Comparison of ENCODE assay signal across 12 cellular contexts in the genomic region with DNA sequence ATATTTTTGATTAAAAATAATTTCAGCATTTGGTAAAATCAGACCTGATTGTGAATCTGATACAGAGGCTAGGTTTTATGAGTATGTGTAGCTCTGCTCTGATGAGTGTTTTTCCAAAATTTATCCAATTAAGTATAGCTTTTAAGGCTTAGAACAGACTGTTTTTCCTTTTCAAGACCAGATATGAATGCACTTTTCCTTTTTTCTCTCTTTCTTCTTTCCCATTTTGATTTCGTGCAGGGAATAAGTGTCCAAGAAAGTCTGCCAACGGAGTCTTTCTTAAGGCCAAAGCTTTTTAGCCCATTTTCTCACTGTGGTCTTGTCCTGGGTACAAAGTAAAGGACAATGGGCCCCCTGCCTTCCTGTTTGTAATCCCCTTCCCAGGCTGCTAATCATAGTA. TPM values are rescaled to one million over a fixed set of nuclear protein-coding genes. Genes with fewer than 3 reads are reported as not detected.
A peak's percentile ranks its signal among the peaks of the same experiment; 100 is the strongest.
DNase-seq lines count a peak whose midpoint lies in the region; ATAC-seq and TF ChIP-seq lines count a peak whose summit lies in the region.
"Had no signal": no experiment of that assay in that cellular context is flagged by ENCODE, and none has a peak within 500 bp of the region (broad histone marks: within the 10 kb centered on the region; RNA-seq: fewer than 3 reads in every experiment).

No MANE protein-coding gene starts in this region.

- no peaks in the 10 kb centered on the region for H3K9me2 ChIP-seq in SK-N-SH

- CTCF ChIA-PET in SK-N-SH (lab: Yijun Ruan, JAX): interaction anchor here (1.0 kb wide), 1 partner anchor 96 kb away, joined by 3 read pairs; no protein-coding TSS in a partner anchor

- no peak overlapping the region for H3K9ac ChIP-seq in SK-N-SH
- H3K9ac ChIP-seq in muscle layer of colon (ENCODE audit: low read length): no peak overlapping the region
- H3K9ac ChIP-seq: parathyroid adenoma had no signal

- no peak overlapping the region for H2AFZ ChIP-seq in SK-N-SH (ENCODE audit: low read depth)
- H2AFZ ChIP-seq: parathyroid adenoma had no signal

- H3K4me1 ChIP-seq in SK-N-SH (ENCODE audit: control insufficient read depth in 1 of 2, insufficient read depth in 2 of 2, low read depth in 1 of 2, low read length in 1 of 2) (peaks cover 10 to 14% of the 10 kb centered on the region in 2 experiments; a peak in 3 of 4 replicates), muscle layer of colon (ENCODE audit: insufficient read depth, low read length) (peaks cover 50% of the 10 kb centered on the region), tibial artery (peaks cover 0 to 63% (median 38%) of the 10 kb centered on the region in 4 donors), lower lobe of right lung (peaks cover 72% of the 10 kb centered on the region)
- H3K4me1 ChIP-seq: parathyroid adenoma had no signal

- H3K27ac ChIP-seq in SK-N-SH (ENCODE audit: low read depth in 2 of 2, low read length in 1 of 2) (peak overlapping the region; percentile 64 to 92; a peak in 2 of 4 replicates), cingulate gyrus (ENCODE audit: low read depth, low read length) (peak overlapping the region; percentile 55), muscle layer of colon (ENCODE audit: low read depth, low read length) (peak overlapping the region; percentile 24), tibial artery (peak overlapping the region; percentile 24 to 99), lower lobe of right lung (no peak overlapping the region)
- H3K27ac ChIP-seq: parathyroid adenoma had no signal

- peaks cover 26% of the 10 kb centered on the region for H3F3A ChIP-seq in SK-N-SH (replicated peaks; ENCODE audit: insufficient read depth)

- H3K4me3 ChIP-seq in SK-N-SH (ENCODE audit: low read depth in 2 of 2, low read length in 1 of 2) (no peak overlapping the region), muscle layer of colon (ENCODE audit: low read depth in 1 of 2, low read length in 2 of 2) (no peak overlapping the region), tibial artery (no peak overlapping the region), lower lobe of right lung (no peak overlapping the region)

- WGBS in SK-N-SH (ENCODE audit: low lambda C conversion rate): 91% methylated on average over 2 of the region's 2 CpGs

- H3K4me2 ChIP-seq in SK-N-SH: 0 out of 2 replicates have a peak overlapping the region, but pooled peaks have one; percentile 3

- no peaks in the 10 kb centered on the region for H3K36me3 ChIP-seq in SK-N-SH (replicated peaks in 1 of 2; ENCODE audit: control insufficient read depth in 1 of 2, insufficient read depth in 2 of 2, low read length in 1 of 2)
- no peaks in the 10 kb centered on the region for H3K36me3 ChIP-seq in muscle layer of colon (ENCODE audit: insufficient read depth, low read length)
- H3K36me3 ChIP-seq in tibial artery: no peaks in the 10 kb centered on the region
- no peaks in the 10 kb centered on the region for H3K36me3 ChIP-seq in lower lobe of right lung

- peaks cover 73% of the 10 kb centered on the region for H3K79me2 ChIP-seq in SK-N-SH (ENCODE audit: insufficient read depth)

- no peaks in the 10 kb centered on the region for H3K9me3 ChIP-seq in SK-N-SH
- H3K9me3 ChIP-seq in muscle layer of colon (ENCODE audit: low read length): no peaks in the 10 kb centered on the region
- no peaks in the 10 kb centered on the region for H3K9me3 ChIP-seq in tibial artery
- H3K9me3 ChIP-seq in lower lobe of right lung: no peaks in the 10 kb centered on the region

- no peaks in the 10 kb centered on the region for H3K27me3 ChIP-seq in SK-N-SH (ENCODE audit: insufficient read depth)
- no peaks in the 10 kb centered on the region for H3K27me3 ChIP-seq in muscle layer of colon (ENCODE audit: control insufficient read depth in 1 of 2, insufficient read depth in 2 of 2, low read length in 2 of 2)
- H3K27me3 ChIP-seq in tibial artery: no peaks in the 10 kb centered on the region
- H3K27me3 ChIP-seq in lower lobe of right lung (ENCODE audit: low read depth): no peaks in the 10 kb centered on the region

- TF ChIP-seq EP300 in SK-N-SH (IDR thresholded peaks at IDR 0.05; ENCODE audit: borderline replicate concordance in 1 of 2, low read depth in 1 of 2, low read length in 1 of 2): no peak

- no peak for DNase-seq in SK-N-SH
- no peak for DNase-seq in tibial artery
- DNase-seq in lower lobe of right lung: no peak
- DNase-seq in GM20000 (ENCODE audit: low spot score): no peak
- no peak for DNase-seq in DMS 273 (lab: John Stamatoyannopoulos, UW; ENCODE audit: unreplicated experiment)
- DNase-seq: 8988T; NCI-H1694; stimulated activated CD4-positive, alpha-beta T cell treated with anti-CD3 and anti-CD28 coated beads, Interleukin-4, amount 100 ng/mL, for 24 hours had no signal

- TF ChIP-seq CTCF in SK-N-SH (IDR thresholded peaks at IDR 0.05) (no peak), tibial artery (IDR thresholded peaks at IDR 0.05) (no peak), lower lobe of right lung (IDR thresholded peaks at IDR 0.05) (no peak), GM20000 (IDR thresholded peaks at IDR 0.05; ENCODE audit: extremely low read depth, missing control alignments) (no peak)

- POLR2A ChIA-PET in SK-N-SH (lab: Yijun Ruan, JAX): no interaction called here

- H4K20me1 ChIP-seq in SK-N-SH (ENCODE audit: insufficient read depth): peaks cover 60% of the 10 kb centered on the region

- intact Hi-C loops in tibial artery (cut with DNase I; ENCODE audit: low total_unique reads): loop anchor here (10.0 kb wide), 1 partner anchor 72 kb away; no protein-coding TSS in a partner anchor
- intact Hi-C loops in lower lobe of right lung (cut with DNase I): no loop called here

- no peak for ATAC-seq in SK-N-SH treated with all-trans-retinoic acid at 6 μM for 48 hours
- ATAC-seq in lower lobe of right lung: no peak

- TF ChIP-seq RAD21 in SK-N-SH (IDR thresholded peaks at IDR 0.05; ENCODE audit: low read length): no peak

TF ChIP-seq in SK-N-SH, 30 proteins besides CTCF, POLR2A, EP300 and RAD21:
- TF ChIP-seq RFX5 (IDR thresholded peaks at IDR 0.05; ENCODE audit: low read length) (no peak), GABPA (IDR thresholded peaks at IDR 0.05; ENCODE audit: low read depth) (no peak), POLR2AphosphoS5 (IDR thresholded peaks at IDR 0.05; ENCODE audit: low read depth, low read length) (no peak), GATA2 (CRISPR knock-in tag; IDR thresholded peaks at IDR 0.05) (no peak), EZH2phosphoT487 (IDR thresholded peaks at IDR 0.05; ENCODE audit: borderline replicate concordance, low read depth) (no peak), RXRA (IDR thresholded peaks at IDR 0.05; ENCODE audit: borderline replicate concordance, low read depth) (no peak), NRF1 (IDR thresholded peaks at IDR 0.05; ENCODE audit: low read depth, low read length) (no peak), SIN3A (IDR thresholded peaks at IDR 0.05; ENCODE audit: borderline replicate concordance, low read depth, low read length) (no peak), YY1 (IDR thresholded peaks at IDR 0.05; ENCODE audit: low read depth) (no peak), MEF2A (IDR thresholded peaks at IDR 0.05; ENCODE audit: borderline replicate concordance, low read depth) (no peak), USF2 (IDR thresholded peaks at IDR 0.05; ENCODE audit: borderline replicate concordance, low read depth, low read length) (no peak), NFIC (IDR thresholded peaks at IDR 0.05; ENCODE audit: borderline replicate concordance) (no peak), TCF12 (IDR thresholded peaks at IDR 0.05) (no peak)

TF ChIP-seq in SK-N-SH treated with all-trans-retinoic acid at 6 μM for 48 hours, 23 proteins besides CTCF, POLR2A, EP300 and RAD21 (continues in another document):
- TF ChIP-seq PATZ1 (CRISPR knock-in tag; IDR thresholded peaks at IDR 0.05; ENCODE audit: borderline replicate concordance) (no peak), ZFP30 (CRISPR knock-in tag; IDR thresholded peaks at IDR 0.05) (no peak), PPARA (CRISPR knock-in tag; IDR thresholded peaks at IDR 0.05; ENCODE audit: borderline replicate concordance) (no peak), CSDC2 (CRISPR knock-in tag; IDR thresholded peaks at IDR 0.05) (no peak), OSR1 (CRISPR knock-in tag; IDR thresholded peaks at IDR 0.05) (no peak)
- TF ChIP-seq, protein P1, sequence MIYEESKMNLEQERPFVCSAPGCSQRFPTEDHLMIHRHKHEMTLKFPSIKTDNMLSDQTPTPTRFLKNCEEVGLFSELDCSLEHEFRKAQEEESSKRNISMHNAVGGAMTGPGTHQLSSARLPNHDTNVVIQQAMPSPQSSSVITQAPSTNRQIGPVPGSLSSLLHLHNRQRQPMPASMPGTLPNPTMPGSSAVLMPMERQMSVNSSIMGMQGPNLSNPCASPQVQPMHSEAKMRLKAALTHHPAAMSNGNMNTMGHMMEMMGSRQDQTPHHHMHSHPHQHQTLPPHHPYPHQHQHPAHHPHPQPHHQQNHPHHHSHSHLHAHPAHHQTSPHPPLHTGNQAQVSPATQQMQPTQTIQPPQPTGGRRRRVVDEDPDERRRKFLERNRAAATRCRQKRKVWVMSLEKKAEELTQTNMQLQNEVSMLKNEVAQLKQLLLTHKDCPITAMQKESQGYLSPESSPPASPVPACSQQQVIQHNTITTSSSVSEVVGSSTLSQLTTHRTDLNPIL (CRISPR knock-in tag; IDR thresholded peaks at IDR 0.05; ENCODE audit: low read depth): no peak

RNA-seq across cellular contexts. Expression of gene KIF1B, which starts 2.8 kb away (rescaled TPM):
- 6.8 and 8.8 TPM in 2 replicates for polyA plus RNA-seq in SK-N-SH (2012; rRNA removed)
- 7.4 and 7.7 TPM in 2 replicates for polyA plus RNA-seq in SK-N-SH (2012; cell fraction: cytosol; rRNA removed)
- polyA plus RNA-seq in SK-N-SH (2012; cell fraction: nucleus; rRNA removed): 7.6 and 12.3 TPM in 2 replicates
- 38.0 TPM for total RNA-seq in lower lobe of right lung
